26 cellular contexts compared by ENCODE assay signal in genomic region chr9:79371948-79372555, GRCh38.
"Had no signal": no experiment of that assay in that cellular context is flagged by ENCODE, and none has a peak within 500 bp of the region (broad histone marks: within the 10 kb centered on the region; RNA-seq: fewer than 3 reads in every experiment).

No MANE protein-coding gene starts in this region.

- H3K27ac ChIP-seq: dorsolateral prefrontal cortex, gastrocnemius medialis, heart left ventricle, left lung, ovary, psoas muscle, sigmoid colon, skin epidermis, spleen, suprapubic skin, vagina had no signal

- H3K4me3 ChIP-seq: dorsolateral prefrontal cortex, gastrocnemius medialis, heart left ventricle, left lung, ovary, psoas muscle, sigmoid colon, skin epidermis, spleen, suprapubic skin, vagina had no signal

- ATAC-seq: gastrocnemius medialis; heart left ventricle; left cardiac atrium; left lung; naive thymus-derived CD8-positive, alpha-beta T cell; psoas muscle; right cardiac atrium; stimulated activated naive CD8-positive, alpha-beta T cell treated with anti-CD3 and anti-CD28 coated beads, Interleukin-15, amount 100 ng/mL, for 72 hours had no signal

- H3K27me3 ChIP-seq: gastrocnemius medialis, heart left ventricle, left lung, ovary, sigmoid colon, spleen, suprapubic skin, vagina had no signal

- FAIRE-seq: colon, islet of Langerhans had no signal

- H3K9me3 ChIP-seq: gastrocnemius medialis, left lung, ovary, psoas muscle, sigmoid colon, spleen, suprapubic skin, vagina had no signal

- H3K4me1 ChIP-seq: gastrocnemius medialis, heart left ventricle, left lung, psoas muscle, sigmoid colon, spleen, vagina had no signal

- H3K36me3 ChIP-seq: gastrocnemius medialis, heart left ventricle, left lung, ovary, sigmoid colon, spleen, suprapubic skin, vagina had no signal

- DNase-seq: dorsolateral prefrontal cortex; effector CD4-positive, alpha-beta T cell; gastrocnemius medialis; heart left ventricle; hippocampal formation; left cardiac atrium; left lung; mesenchymal stem cell; midbrain; naive thymus-derived CD8-positive, alpha-beta T cell; nephron progenitor cell; occipital lobe; ovary; posterior cingulate gyrus; psoas muscle; right cardiac atrium; sigmoid colon; spleen; stimulated activated CD4-positive, alpha-beta T cell treated with anti-CD3 and anti-CD28 coated beads, Interleukin-4, amount 100 ng/mL, for 4 hours; stimulated activated naive CD8-positive, alpha-beta T cell treated with anti-CD3 and anti-CD28 coated beads, Interleukin-15, amount 100 ng/mL, for 72 hours; trophoblast cell had no signal
